1 cellular context compared by ENCODE assay signal in genomic region chrX:72554448-72555140, GRCh38.
TF ChIP-seq lines count a peak whose summit lies in the region.

No MANE protein-coding gene starts in this region.

TF ChIP-seq in HEK293, 187 proteins besides CTCF, POLR2A, EP300 and RAD21 (continued from another document):
- TF ChIP-seq ZBTB11 (tag by site-specific recombination; conservative IDR thresholded peaks at IDR 0.05; ENCODE audit: low read depth) (0 out of 2 replicates have a peak, but pooled peaks have one; percentile 12), MZF1 (tag by site-specific recombination; IDR thresholded peaks at IDR 0.05; ENCODE audit: borderline replicate concordance) (peak; percentile 76), ZNF184 (tag by site-specific recombination; IDR thresholded peaks at IDR 0.05) (no peak), ZXDB (tag by site-specific recombination; IDR thresholded peaks at IDR 0.05) (peak; percentile 47; the same call in 1 of the 2 replicates), ZNF707 (tag by site-specific recombination; IDR thresholded peaks at IDR 0.05) (no peak), ZNF837 (tag by site-specific recombination; IDR thresholded peaks at IDR 0.05) (no peak), ZNF518A (tag by site-specific recombination; conservative IDR thresholded peaks at IDR 0.05; ENCODE audit: low read depth) (no peak), ZNF37A (tag by site-specific recombination; IDR thresholded peaks at IDR 0.05) (no peak), ZNF777 (tag by site-specific recombination; IDR thresholded peaks at IDR 0.05; ENCODE audit: borderline replicate concordance) (no peak), ZBTB1 (tag by site-specific recombination; IDR thresholded peaks at IDR 0.05) (no peak), ZNF223 (tag by site-specific recombination; IDR thresholded peaks at IDR 0.05) (no peak), ZNF16 (tag by site-specific recombination; IDR thresholded peaks at IDR 0.05; ENCODE audit: low read depth) (0 out of 2 replicates have a peak, but pooled peaks have one; percentile 12), EGR2 (tag by site-specific recombination; IDR thresholded peaks at IDR 0.05; ENCODE audit: low read depth) (0 out of 2 replicates have a peak, but pooled peaks have one; percentile 8), ZNF701 (tag by site-specific recombination; IDR thresholded peaks at IDR 0.05) (no peak), KLF16 (tag by site-specific recombination; IDR thresholded peaks at IDR 0.05) (peak; percentile 61), ZNF830 (tag by site-specific recombination; IDR thresholded peaks at IDR 0.05; ENCODE audit: low read depth) (no peak), KLF10 (tag by site-specific recombination; IDR thresholded peaks at IDR 0.05) (peak; percentile 91), YY1 (tag by site-specific recombination; IDR thresholded peaks at IDR 0.05) (peak; percentile 46; the same call in 1 of the 2 replicates), OVOL3 (tag by site-specific recombination; IDR thresholded peaks at IDR 0.05) (no peak), ZNF24 (tag by site-specific recombination; IDR thresholded peaks at IDR 0.05) (no peak), ZNF558 (tag by site-specific recombination; IDR thresholded peaks at IDR 0.05) (no peak), ZFHX2 (tag by site-specific recombination; conservative IDR thresholded peaks at IDR 0.05) (peak; percentile 31; the same call in 1 of the 2 replicates)
- TF ChIP-seq, protein P1, sequence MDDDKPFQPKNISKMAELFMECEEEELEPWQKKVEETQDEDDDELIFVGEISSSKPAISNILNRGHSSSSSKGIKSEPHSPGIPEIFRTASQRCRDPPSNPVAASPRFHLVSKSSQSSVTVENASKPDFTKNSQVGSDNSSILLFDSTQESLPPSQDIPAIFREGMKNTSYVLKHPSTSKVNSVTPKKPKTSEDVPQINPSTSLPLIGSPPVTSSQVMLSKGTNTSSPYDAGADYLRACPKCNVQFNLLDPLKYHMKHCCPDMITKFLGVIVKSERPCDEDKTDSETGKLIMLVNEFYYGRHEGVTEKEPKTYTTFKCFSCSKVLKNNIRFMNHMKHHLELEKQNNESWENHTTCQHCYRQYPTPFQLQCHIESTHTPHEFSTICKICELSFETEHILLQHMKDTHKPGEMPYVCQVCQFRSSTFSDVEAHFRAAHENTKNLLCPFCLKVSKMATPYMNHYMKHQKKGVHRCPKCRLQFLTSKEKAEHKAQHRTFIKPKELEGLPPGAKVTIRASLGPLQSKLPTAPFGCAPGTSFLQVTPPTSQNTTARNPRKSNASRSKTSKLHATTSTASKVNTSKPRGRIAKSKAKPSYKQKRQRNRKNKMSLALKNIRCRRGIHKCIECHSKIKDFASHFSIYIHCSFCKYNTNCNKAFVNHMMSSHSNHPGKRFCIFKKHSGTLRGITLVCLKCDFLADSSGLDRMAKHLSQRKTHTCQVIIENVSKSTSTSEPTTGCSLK (tag by site-specific recombination; IDR thresholded peaks at IDR 0.05) = no peak
- TF ChIP-seq, protein P2, sequence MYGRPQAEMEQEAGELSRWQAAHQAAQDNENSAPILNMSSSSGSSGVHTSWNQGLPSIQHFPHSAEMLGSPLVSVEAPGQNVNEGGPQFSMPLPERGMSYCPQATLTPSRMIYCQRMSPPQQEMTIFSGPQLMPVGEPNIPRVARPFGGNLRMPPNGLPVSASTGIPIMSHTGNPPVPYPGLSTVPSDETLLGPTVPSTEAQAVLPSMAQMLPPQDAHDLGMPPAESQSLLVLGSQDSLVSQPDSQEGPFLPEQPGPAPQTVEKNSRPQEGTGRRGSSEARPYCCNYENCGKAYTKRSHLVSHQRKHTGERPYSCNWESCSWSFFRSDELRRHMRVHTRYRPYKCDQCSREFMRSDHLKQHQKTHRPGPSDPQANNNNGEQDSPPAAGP (tag by site-specific recombination; IDR thresholded peaks at IDR 0.05) = peak; percentile 65
- TF ChIP-seq, protein P3, sequence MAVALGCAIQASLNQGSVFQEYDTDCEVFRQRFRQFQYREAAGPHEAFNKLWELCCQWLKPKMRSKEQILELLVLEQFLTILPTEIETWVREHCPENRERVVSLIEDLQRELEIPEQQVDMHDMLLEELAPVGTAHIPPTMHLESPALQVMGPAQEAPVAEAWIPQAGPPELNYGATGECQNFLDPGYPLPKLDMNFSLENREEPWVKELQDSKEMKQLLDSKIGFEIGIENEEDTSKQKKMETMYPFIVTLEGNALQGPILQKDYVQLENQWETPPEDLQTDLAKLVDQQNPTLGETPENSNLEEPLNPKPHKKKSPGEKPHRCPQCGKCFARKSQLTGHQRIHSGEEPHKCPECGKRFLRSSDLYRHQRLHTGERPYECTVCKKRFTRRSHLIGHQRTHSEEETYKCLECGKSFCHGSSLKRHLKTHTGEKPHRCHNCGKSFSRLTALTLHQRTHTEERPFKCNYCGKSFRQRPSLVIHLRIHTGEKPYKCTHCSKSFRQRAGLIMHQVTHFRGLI (tag by site-specific recombination; IDR thresholded peaks at IDR 0.05) = no peak
- TF ChIP-seq, protein P4, sequence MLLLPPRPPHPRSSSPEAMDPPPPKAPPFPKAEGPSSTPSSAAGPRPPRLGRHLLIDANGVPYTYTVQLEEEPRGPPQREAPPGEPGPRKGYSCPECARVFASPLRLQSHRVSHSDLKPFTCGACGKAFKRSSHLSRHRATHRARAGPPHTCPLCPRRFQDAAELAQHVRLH (tag by site-specific recombination; IDR thresholded peaks at IDR 0.05) = no peak
- TF ChIP-seq, protein P5, sequence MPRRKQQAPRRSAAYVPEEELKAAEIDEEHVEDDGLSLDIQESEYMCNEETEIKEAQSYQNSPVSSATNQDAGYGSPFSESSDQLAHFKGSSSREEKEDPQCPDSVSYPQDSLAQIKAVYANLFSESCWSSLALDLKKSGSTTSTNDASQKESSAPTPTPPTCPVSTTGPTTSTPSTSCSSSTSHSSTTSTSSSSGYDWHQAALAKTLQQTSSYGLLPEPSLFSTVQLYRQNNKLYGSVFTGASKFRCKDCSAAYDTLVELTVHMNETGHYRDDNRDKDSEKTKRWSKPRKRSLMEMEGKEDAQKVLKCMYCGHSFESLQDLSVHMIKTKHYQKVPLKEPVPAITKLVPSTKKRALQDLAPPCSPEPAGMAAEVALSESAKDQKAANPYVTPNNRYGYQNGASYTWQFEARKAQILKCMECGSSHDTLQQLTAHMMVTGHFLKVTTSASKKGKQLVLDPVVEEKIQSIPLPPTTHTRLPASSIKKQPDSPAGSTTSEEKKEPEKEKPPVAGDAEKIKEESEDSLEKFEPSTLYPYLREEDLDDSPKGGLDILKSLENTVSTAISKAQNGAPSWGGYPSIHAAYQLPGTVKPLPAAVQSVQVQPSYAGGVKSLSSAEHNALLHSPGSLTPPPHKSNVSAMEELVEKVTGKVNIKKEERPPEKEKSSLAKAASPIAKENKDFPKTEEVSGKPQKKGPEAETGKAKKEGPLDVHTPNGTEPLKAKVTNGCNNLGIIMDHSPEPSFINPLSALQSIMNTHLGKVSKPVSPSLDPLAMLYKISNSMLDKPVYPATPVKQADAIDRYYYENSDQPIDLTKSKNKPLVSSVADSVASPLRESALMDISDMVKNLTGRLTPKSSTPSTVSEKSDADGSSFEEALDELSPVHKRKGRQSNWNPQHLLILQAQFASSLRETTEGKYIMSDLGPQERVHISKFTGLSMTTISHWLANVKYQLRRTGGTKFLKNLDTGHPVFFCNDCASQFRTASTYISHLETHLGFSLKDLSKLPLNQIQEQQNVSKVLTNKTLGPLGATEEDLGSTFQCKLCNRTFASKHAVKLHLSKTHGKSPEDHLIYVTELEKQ (tag by site-specific recombination; IDR thresholded peaks at IDR 0.05; ENCODE audit: borderline replicate concordance) = no peak
